ENCODE assay signal across 1 cellular context in genomic region chr21:35743571-35743970, GRCh38.
TF ChIP-seq lines count a peak whose summit lies in the region.

No MANE protein-coding gene starts in this region.

TF ChIP-seq in IMR-90, 13 proteins besides CTCF, POLR2A, EP300 and RAD21 (continued from another document):
- TF ChIP-seq ELK1 (IDR thresholded peaks at IDR 0.05; ENCODE audit: borderline replicate concordance, low read depth, low read length) (no peak), RCOR1 (IDR thresholded peaks at IDR 0.05; ENCODE audit: insufficient replicate concordance, low read length) (no peak), MAZ (IDR thresholded peaks at IDR 0.05; ENCODE audit: borderline replicate concordance, low read depth, low read length) (no peak), CEBPB (IDR thresholded peaks at IDR 0.05; ENCODE audit: low read depth, low read length) (no peak), CHD1 (IDR thresholded peaks at IDR 0.05; ENCODE audit: low read depth, low read length) (no peak), FOS (IDR thresholded peaks at IDR 0.05; ENCODE audit: low read depth, low read length) (no peak)
